Comparison of ENCODE assay signal across 24 cellular contexts in the genomic region with DNA sequence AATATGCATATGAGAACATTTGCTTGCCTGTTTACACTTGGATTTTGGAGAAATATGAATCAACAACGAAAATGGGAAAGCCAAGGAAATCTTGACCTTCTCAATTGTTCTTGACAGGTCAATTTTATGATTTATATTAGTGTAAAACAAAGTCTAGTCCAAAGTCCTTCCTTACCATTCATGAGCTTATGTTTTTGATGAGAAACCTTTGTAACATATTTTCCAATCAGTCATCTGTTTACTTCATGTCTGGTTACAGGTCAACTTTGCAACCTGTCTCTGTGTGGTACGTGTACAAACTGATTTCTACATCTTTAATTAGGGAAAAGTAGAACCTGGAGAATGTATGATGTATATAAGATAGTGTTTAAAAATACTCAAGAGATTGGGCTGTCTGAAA.
"Had no signal": no experiment of that assay in that cellular context is flagged by ENCODE, and none has a peak within 500 bp of the region (broad histone marks: within the 10 kb centered on the region; RNA-seq: fewer than 3 reads in every experiment).

No MANE protein-coding gene starts in this region.

- DNase-seq: naive B cell; naive thymus-derived CD8-positive, alpha-beta T cell; nephron progenitor cell; nucleus accumbens; pancreas; right cardiac atrium; right lobe of liver; sigmoid colon; stimulated activated CD4-positive, alpha-beta T cell treated with anti-CD3 and anti-CD28 coated beads, Interleukin-15, amount 100 ng/mL, for 24 hours; stimulated activated CD4-positive, alpha-beta T cell treated with anti-CD3 and anti-CD28 coated beads, Interleukin-2, amount 100 ng/mL, for 24 hours; stimulated activated CD4-positive, alpha-beta T cell treated with anti-CD3 and anti-CD28 coated beads, Interleukin-2, amount 100 ng/mL, for 48 hours; stimulated activated CD4-positive, alpha-beta T cell treated with anti-CD3 and anti-CD28 coated beads, Interleukin-4, amount 100 ng/mL, for 24 hours; stimulated activated naive B cell treated with anti-CD40 and anti-IgM and Interleukin-4, amounts not matched to agents 10 μg/mL and 1 μg/mL and 100 μg/mL, for 72 hours; stimulated activated naive CD4-positive, alpha-beta T cell treated with Interleukin-2 at 50 U/mL for 16 hours; stomach; thyroid gland; upper lobe of left lung; uterus had no signal

- H3K27ac ChIP-seq: neutrophil, pancreas, prostate gland, right lobe of liver, sigmoid colon, stomach, thoracic aorta, thyroid gland, tibial nerve, upper lobe of left lung, uterus had no signal

- ATAC-seq: naive thymus-derived CD8-positive, alpha-beta T cell; natural killer cell treated with Interleukin-12 subunit alpha and Interleukin-12 subunit beta and Interleukin-15 and Interleukin-18, amount 100 ng/mL, for 72 hours; pancreas; right cardiac atrium; right lobe of liver; stimulated activated effector memory CD8-positive, alpha-beta T cell treated with anti-CD3 and anti-CD28 coated beads, Interleukin-12 subunit alpha, Interleukin-12 subunit beta, amount 100 ng/mL, for 72 hours; stimulated activated naive B cell treated with anti-CD40 and anti-IgM and Interleukin-4, amounts not matched to agents 10 μg/mL and 1 μg/mL and 100 μg/mL, for 72 hours had no signal

- FAIRE-seq: pancreas had no signal

- H3K4me1 ChIP-seq: pancreas, prostate gland, right lobe of liver, sigmoid colon, stomach, thyroid gland, tibial nerve, upper lobe of left lung, uterus had no signal

- H3K36me3 ChIP-seq: neutrophil, pancreas, prostate gland, right lobe of liver, sigmoid colon, stomach, thoracic aorta, thyroid gland, tibial nerve, upper lobe of left lung, uterus had no signal

- H3K4me3 ChIP-seq: pancreas, prostate gland, right lobe of liver, sigmoid colon, stomach, thoracic aorta, thyroid gland, tibial nerve, upper lobe of left lung, uterus had no signal

- H3K9me3 ChIP-seq: neutrophil, pancreas, prostate gland, right lobe of liver, sigmoid colon, stomach, thoracic aorta, thyroid gland, tibial nerve, upper lobe of left lung, uterus had no signal

- H3K27me3 ChIP-seq: neutrophil, pancreas, right lobe of liver, sigmoid colon, stomach, thyroid gland, tibial nerve, upper lobe of left lung, uterus had no signal
